ENCODE assay signal across 22 cellular contexts in genomic region chr2:240358080-240358479, GRCh38.
DNase-seq lines count a peak whose midpoint lies in the region; ATAC-seq and TF ChIP-seq lines count a peak whose summit lies in the region.
"Had no signal": no experiment of that assay in that cellular context is flagged by ENCODE, and none has a peak within 500 bp of the region (broad histone marks: within the 10 kb centered on the region; RNA-seq: fewer than 3 reads in every experiment).

No MANE protein-coding gene starts in this region.

- H3K9me3 Mint-ChIP-seq in GM23338 (peaks cover 21% of the 10 kb centered on the region), WTC11 (peaks cover 26% of the 10 kb centered on the region)

- H3K9me2 ChIP-seq in GM23338 (ENCODE audit: insufficient read depth) = no peaks in the 10 kb centered on the region

- peak overlapping the region; percentile 40 for H3K23ac ChIP-seq in neuronal stem cell (ENCODE audit: low read depth, low read length, poor library complexity)

- peaks cover 42% of the 10 kb centered on the region for H3K4me1 ChIP-seq in BLaER1
- no peaks in the 10 kb centered on the region for H3K4me1 ChIP-seq in GM23338 (ENCODE audit: insufficient read depth)
- no peaks in the 10 kb centered on the region for H3K4me1 ChIP-seq in neuronal stem cell (ENCODE audit: control insufficient read depth in 2 of 2, insufficient read depth in 1 of 2, low read depth in 1 of 2, low read length in 2 of 2)
- H3K4me1 ChIP-seq in HAP-1 = no peaks in the 10 kb centered on the region

- H3K79me1 ChIP-seq in neuronal stem cell (ENCODE audit: low read depth, low read length) = no peaks in the 10 kb centered on the region

- H3K27ac ChIP-seq in BLaER1 = no peak overlapping the region
- H3K27ac ChIP-seq in GM23338 (ENCODE audit: low read depth) = no peak overlapping the region
- H3K27ac ChIP-seq in neuronal stem cell (replicated peaks; ENCODE audit: low read length) = no peak overlapping the region
- H3K27ac ChIP-seq: HL-60 had no signal

- no peaks in the 10 kb centered on the region for H3F3A ChIP-seq in GM23338 (replicated peaks; ENCODE audit: low read depth)

- no peaks in the 10 kb centered on the region for H3K79me2 ChIP-seq in GM23338 (replicated peaks; ENCODE audit: insufficient read depth)

- H3K27ac Mint-ChIP-seq in GM23338 (no peak overlapping the region), WTC11 (no peak overlapping the region)
- H3K27ac Mint-ChIP-seq: CD8-positive, alpha-beta T cell had no signal

- H3K27me3 Mint-ChIP-seq in GM23338 (ENCODE audit: insufficient read depth, low read depth, poor library complexity) = peaks cover 18% of the 10 kb centered on the region
- H3K27me3 Mint-ChIP-seq in WTC11 (ENCODE audit: low read depth) = peaks cover 7% of the 10 kb centered on the region

- peak overlapping the region; percentile 81 for H2BK12ac ChIP-seq in neuronal stem cell (ENCODE audit: low read length)

- no CpG with 5 or more reads among the region's 7 CpGs for WGBS in neuronal stem cell (ENCODE audit: extremely low coverage in 2 of 2, insufficient read length in 2 of 2, insufficient replicate concordance in 1 of 2), 2 donors

- H3K4me2 ChIP-seq in BLaER1 = peak overlapping the region; percentile 45
- H3K4me2 ChIP-seq in GM23338 = no peak overlapping the region
- no peak overlapping the region for H3K4me2 ChIP-seq in neuronal stem cell (ENCODE audit: insufficient read depth, low read length, poor library complexity, severe bottlenecking)

- H3K9ac ChIP-seq in BLaER1 = no peak overlapping the region
- no peak overlapping the region for H3K9ac ChIP-seq in neuronal stem cell (ENCODE audit: low read depth, low read length, poor library complexity)

- H3K4me3 Mint-ChIP-seq in GM23338 (no peak overlapping the region), WTC11 (no peak overlapping the region)
- H3K4me3 Mint-ChIP-seq: CD8-positive, alpha-beta T cell had no signal

- peak overlapping the region; percentile 54 for H2BK15ac ChIP-seq in neuronal stem cell (ENCODE audit: low read length)

- peak overlapping the region; percentile 67 for H3K14ac ChIP-seq in neuronal stem cell (ENCODE audit: low read length)

- H3K4me3 ChIP-seq in BLaER1 (no peak overlapping the region), GM23338 (no peak overlapping the region), neuronal stem cell (ENCODE audit: low read length in 2 of 2) (no peak overlapping the region), HAP-1 (no peak overlapping the region)

- peak; percentile 31 for ATAC-seq in GM23338
- ATAC-seq in WTC11 = no peak
- ATAC-seq: CD8-positive, alpha-beta T cell had no signal

- H4K8ac ChIP-seq in neuronal stem cell (ENCODE audit: low read depth, low read length) = no peak overlapping the region

- POLR2A ChIA-PET in WTC11 (lab: Charles Lee) = no interaction called here

- no peaks in the 10 kb centered on the region for H3K36me3 ChIP-seq in BLaER1
- no peaks in the 10 kb centered on the region for H3K36me3 ChIP-seq in GM23338 (ENCODE audit: insufficient read depth)
- no peaks in the 10 kb centered on the region for H3K36me3 ChIP-seq in neuronal stem cell (replicated peaks in 1 of 2; ENCODE audit: control insufficient read depth in 2 of 2, insufficient read depth in 2 of 2, low read length in 2 of 2)
- H3K36me3 ChIP-seq in HAP-1 (replicated peaks) = no peaks in the 10 kb centered on the region

- peaks cover 41% of the 10 kb centered on the region for H3K9me3 ChIP-seq in BLaER1
- H3K9me3 ChIP-seq in neuronal stem cell (replicated peaks in 1 of 2; ENCODE audit: control insufficient read depth in 2 of 2, insufficient read depth in 1 of 2, low read depth in 1 of 2, low read length in 2 of 2) = peaks cover 20 to 23% of the 10 kb centered on the region in 2 donors
- H3K9me3 ChIP-seq in HAP-1 = peaks cover 7% of the 10 kb centered on the region

- TF ChIP-seq CTCF in GM23338 (conservative IDR thresholded peaks at IDR 0.05; ENCODE audit: low read depth in 2 of 2) (no peak), WTC11 (IDR thresholded peaks at IDR 0.05) (no peak)

- no peak overlapping the region for H2BK120ac ChIP-seq in neuronal stem cell (ENCODE audit: low read depth, low read length)

- no peaks in the 10 kb centered on the region for H3K27me3 ChIP-seq in BLaER1
- H3K27me3 ChIP-seq in GM23338 (ENCODE audit: insufficient read depth) = no peaks in the 10 kb centered on the region
- no peaks in the 10 kb centered on the region for H3K27me3 ChIP-seq in neuronal stem cell (ENCODE audit: control insufficient read depth in 3 of 3, insufficient read depth in 3 of 3, low read depth in 1 of 3, low read length in 3 of 3)
- H3K27me3 ChIP-seq in HAP-1 (ENCODE audit: low read depth) = no peaks in the 10 kb centered on the region

- peak overlapping the region; percentile 93 for H2AK5ac ChIP-seq in neuronal stem cell (ENCODE audit: low read depth, low read length)

- in situ Hi-C loops in HAP-1 (cut with MboI; ENCODE audit: low sequenced_read_pairs) = no loop called here

- CTCF ChIA-PET in WTC11 (lab: Charles Lee) = no interaction called here

- H3K4ac ChIP-seq in neuronal stem cell (ENCODE audit: low read length) = peak overlapping the region; percentile 32

- H4K91ac ChIP-seq in neuronal stem cell (ENCODE audit: low read depth, low read length, poor library complexity) = no peak overlapping the region

- peak overlapping the region; percentile 22 for H2BK5ac ChIP-seq in neuronal stem cell (ENCODE audit: low read length)

- DNase-seq in GM23338 (ENCODE audit: low spot score) = no peak
- peak; percentile 11 for DNase-seq in WTC11 (ENCODE audit: low spot score)
- no peak for DNase-seq in neuronal stem cell (ENCODE audit: low spot score)
- no peak for DNase-seq in HAP-1 (ENCODE audit: low spot score in 2 of 2)
- no peak for DNase-seq in NCI-H1417 (lab: John Stamatoyannopoulos, UW)
- no peak for DNase-seq in HPDE6-E6E7 (ENCODE audit: extremely low spot score)
- DNase-seq: C1 segment of cervical spinal cord; Calu3; CD8-positive, alpha-beta T cell; DMS153; GOT3; KG1; NCI-H1092 treated with DMSO at 0.1 percent for 48 hours; NCI-H146; NCI-H2029; NCI-H2171; NCI-H446; NCI-H526; OCI-M1; SHP77 had no signal

- H3K4me1 Mint-ChIP-seq in GM23338 = no peaks in the 10 kb centered on the region
- H3K4me1 Mint-ChIP-seq in WTC11 = no peaks in the 10 kb centered on the region

- H2AFZ ChIP-seq in GM23338 (no peak overlapping the region), neuronal stem cell (ENCODE audit: low read length) (no peak overlapping the region)

- H3K36me3 Mint-ChIP-seq in GM23338 (ENCODE audit: low read depth) (peaks cover 8% of the 10 kb centered on the region; the same call in 2 of the 3 replicates), WTC11 (peaks cover 11% of the 10 kb centered on the region)
- H3K36me3 Mint-ChIP-seq: CD8-positive, alpha-beta T cell had no signal

- H3K18ac ChIP-seq in neuronal stem cell (ENCODE audit: low read length) = peak overlapping the region; percentile 91

- no peaks in the 10 kb centered on the region for H4K20me1 ChIP-seq in BLaER1
- no peaks in the 10 kb centered on the region for H4K20me1 ChIP-seq in GM23338 (replicated peaks; ENCODE audit: insufficient read depth)

TF ChIP-seq in GM23338, 12 proteins besides CTCF, POLR2A, EP300 and RAD21 (continues in another document):
- TF ChIP-seq STAT1 (IDR thresholded peaks at IDR 0.05; ENCODE audit: unreplicated experiment) (no peak), EZH2 (IDR thresholded peaks at IDR 0.05; ENCODE audit: low read depth, unreplicated experiment) (no peak), ZNF114 (CRISPR knock-in tag; IDR thresholded peaks at IDR 0.05) (no peak)

TF ChIP-seq in WTC11, 78 proteins besides CTCF, POLR2A, EP300 and RAD21:
- TF ChIP-seq ZBTB21 (CRISPR knock-in tag; IDR thresholded peaks at IDR 0.05; ENCODE audit: borderline replicate concordance) (no peak), ETV6 (CRISPR knock-in tag; IDR thresholded peaks at IDR 0.05) (no peak), IRF2 (CRISPR knock-in tag; IDR thresholded peaks at IDR 0.05; ENCODE audit: borderline replicate concordance, low read depth) (no peak)
